In the genomic region with DNA sequence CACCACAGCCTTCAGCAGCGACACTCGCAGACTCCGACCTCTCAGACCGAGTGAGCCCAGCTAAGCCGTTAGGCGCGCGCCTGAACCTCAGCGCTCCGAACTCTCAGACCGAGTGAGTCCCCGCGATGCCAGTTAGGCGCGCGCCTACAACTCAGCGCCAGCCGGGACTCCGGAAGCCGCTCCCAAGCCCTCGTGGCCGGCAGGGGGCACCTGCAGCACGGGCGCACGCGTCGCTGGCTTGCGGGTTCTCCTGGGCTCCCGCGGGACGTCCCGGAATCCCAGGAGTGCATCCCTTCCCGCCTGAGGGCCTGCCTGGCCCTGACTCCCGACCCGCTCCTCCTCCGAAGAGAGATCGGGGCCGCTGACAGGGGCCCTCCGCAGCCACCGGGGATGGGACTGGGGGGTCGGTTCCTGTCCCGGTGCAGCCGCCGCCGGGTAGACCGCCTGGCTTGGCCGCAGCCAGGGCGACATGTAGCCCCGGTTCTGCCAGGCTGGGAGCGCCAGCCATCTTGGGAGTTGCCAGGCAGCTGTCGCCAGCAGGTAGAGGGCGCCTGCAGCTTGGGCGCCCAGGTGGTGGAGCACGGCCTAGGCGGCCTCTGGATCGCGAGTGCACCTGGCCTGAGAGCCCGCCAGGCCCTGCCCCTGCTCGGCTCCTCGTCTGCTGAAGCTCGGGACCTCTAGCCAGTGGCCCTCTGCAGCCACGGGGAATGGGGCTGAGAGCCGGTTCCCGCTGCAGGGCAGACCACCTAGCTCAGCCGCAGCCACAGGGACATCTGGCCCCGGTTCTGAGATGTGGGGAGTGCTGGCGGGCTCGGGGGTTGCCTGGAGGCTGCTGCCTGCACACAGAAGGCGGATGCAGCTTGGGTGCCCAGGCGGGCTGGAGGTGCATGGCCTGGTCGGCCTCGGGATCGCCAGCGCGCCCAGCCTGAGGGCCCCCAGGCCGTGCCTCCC, we compare ENCODE assay signal across 1 cellular context.
A peak's percentile ranks its signal among the peaks of the same experiment; 100 is the strongest.
TF ChIP-seq lines count a peak whose summit lies in the region.

Gene ANKRD18A (minus strand): TSS at position 114 of the 951 bp plus-strand sequence. CDS start 311 bp downstream, outside the sequence.

TF ChIP-seq in HepG2, 621 proteins besides CTCF, POLR2A, EP300 and RAD21 (continued from another document and continues in another):
- TF ChIP-seq ZNF318 (CRISPR knock-in tag; IDR thresholded peaks at IDR 0.05): no peak
- TF ChIP-seq TRIM22 (IDR thresholded peaks at IDR 0.05): no peak
- no peak for TF ChIP-seq ZBTB40 (IDR thresholded peaks at IDR 0.05)
- TF ChIP-seq ZBTB40 (CRISPR knock-in tag; IDR thresholded peaks at IDR 0.05): peak; percentile 41; the same call in 1 of the 2 replicates
- TF ChIP-seq RBAK (CRISPR knock-in tag; IDR thresholded peaks at IDR 0.05): no peak
- TF ChIP-seq ZFP90 (CRISPR knock-in tag; IDR thresholded peaks at IDR 0.05; ENCODE audit: borderline replicate concordance): no peak; the same call in 1 of the 2 replicates
- TF ChIP-seq HOXA9 (CRISPR knock-in tag; IDR thresholded peaks at IDR 0.05; ENCODE audit: borderline replicate concordance): peak; percentile 50; the same call in 1 of the 2 replicates
- TF ChIP-seq ZNF468 (CRISPR knock-in tag; IDR thresholded peaks at IDR 0.05): no peak
- no peak for TF ChIP-seq ZNF841 (CRISPR knock-in tag; IDR thresholded peaks at IDR 0.05; ENCODE audit: borderline replicate concordance)
- no peak for TF ChIP-seq SSRP1 (CRISPR knock-in tag; IDR thresholded peaks at IDR 0.05)
- TF ChIP-seq ZNF333 (CRISPR knock-in tag; IDR thresholded peaks at IDR 0.05; ENCODE audit: borderline replicate concordance): no peak
- no peak for TF ChIP-seq SRF (IDR thresholded peaks at IDR 0.05; ENCODE audit: low read depth, low read length)
- no peak for TF ChIP-seq ZNF672 (CRISPR knock-in tag; IDR thresholded peaks at IDR 0.05)
- peak; percentile 71; the same call in 1 of the 2 replicates for TF ChIP-seq ZNF431 (CRISPR knock-in tag; IDR thresholded peaks at IDR 0.05; ENCODE audit: borderline replicate concordance, low read depth)
- no peak for TF ChIP-seq NFIB (CRISPR knock-in tag; IDR thresholded peaks at IDR 0.05; ENCODE audit: borderline replicate concordance)
- TF ChIP-seq ZNF766 (CRISPR knock-in tag; IDR thresholded peaks at IDR 0.05; ENCODE audit: borderline replicate concordance): no peak
- TF ChIP-seq, protein P1, sequence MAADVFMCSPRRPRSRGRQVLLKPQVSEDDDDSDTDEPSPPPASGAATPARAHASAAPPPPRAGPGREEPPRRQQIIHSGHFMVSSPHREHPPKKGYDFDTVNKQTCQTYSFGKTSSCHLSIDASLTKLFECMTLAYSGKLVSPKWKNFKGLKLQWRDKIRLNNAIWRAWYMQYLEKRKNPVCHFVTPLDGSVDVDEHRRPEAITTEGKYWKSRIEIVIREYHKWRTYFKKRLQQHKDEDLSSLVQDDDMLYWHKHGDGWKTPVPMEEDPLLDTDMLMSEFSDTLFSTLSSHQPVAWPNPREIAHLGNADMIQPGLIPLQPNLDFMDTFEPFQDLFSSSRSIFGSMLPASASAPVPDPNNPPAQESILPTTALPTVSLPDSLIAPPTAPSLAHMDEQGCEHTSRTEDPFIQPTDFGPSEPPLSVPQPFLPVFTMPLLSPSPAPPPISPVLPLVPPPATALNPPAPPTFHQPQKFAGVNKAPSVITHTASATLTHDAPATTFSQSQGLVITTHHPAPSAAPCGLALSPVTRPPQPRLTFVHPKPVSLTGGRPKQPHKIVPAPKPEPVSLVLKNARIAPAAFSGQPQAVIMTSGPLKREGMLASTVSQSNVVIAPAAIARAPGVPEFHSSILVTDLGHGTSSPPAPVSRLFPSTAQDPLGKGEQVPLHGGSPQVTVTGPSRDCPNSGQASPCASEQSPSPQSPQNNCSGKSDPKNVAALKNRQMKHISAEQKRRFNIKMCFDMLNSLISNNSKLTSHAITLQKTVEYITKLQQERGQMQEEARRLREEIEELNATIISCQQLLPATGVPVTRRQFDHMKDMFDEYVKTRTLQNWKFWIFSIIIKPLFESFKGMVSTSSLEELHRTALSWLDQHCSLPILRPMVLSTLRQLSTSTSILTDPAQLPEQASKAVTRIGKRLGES (CRISPR knock-in tag; IDR thresholded peaks at IDR 0.05; ENCODE audit: borderline replicate concordance): peak; percentile 52; the same call in 1 of the 2 replicates
- TF ChIP-seq, protein P2, sequence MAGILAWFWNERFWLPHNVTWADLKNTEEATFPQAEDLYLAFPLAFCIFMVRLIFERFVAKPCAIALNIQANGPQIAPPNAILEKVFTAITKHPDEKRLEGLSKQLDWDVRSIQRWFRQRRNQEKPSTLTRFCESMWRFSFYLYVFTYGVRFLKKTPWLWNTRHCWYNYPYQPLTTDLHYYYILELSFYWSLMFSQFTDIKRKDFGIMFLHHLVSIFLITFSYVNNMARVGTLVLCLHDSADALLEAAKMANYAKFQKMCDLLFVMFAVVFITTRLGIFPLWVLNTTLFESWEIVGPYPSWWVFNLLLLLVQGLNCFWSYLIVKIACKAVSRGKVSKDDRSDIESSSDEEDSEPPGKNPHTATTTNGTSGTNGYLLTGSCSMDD (CRISPR knock-in tag; IDR thresholded peaks at IDR 0.05): no peak
- TF ChIP-seq NR3C1 (CRISPR knock-in tag; IDR thresholded peaks at IDR 0.05): no peak
- no peak for TF ChIP-seq FIP1L1 (IDR thresholded peaks at IDR 0.05; ENCODE audit: borderline replicate concordance, insufficient read depth, low read depth, low read length)
- no peak for TF ChIP-seq HNF4G (IDR thresholded peaks at IDR 0.05; ENCODE audit: borderline replicate concordance, low read depth, low read length)
- TF ChIP-seq HNF4G (CRISPR knock-in tag; IDR thresholded peaks at IDR 0.05; ENCODE audit: borderline replicate concordance, low read depth): no peak
- peak; percentile 63 for TF ChIP-seq PTBP1 (IDR thresholded peaks at IDR 0.05; ENCODE audit: low read depth, low read length, poor library complexity, severe bottlenecking)
- peak; percentile 42; the same call in 1 of the 2 replicates for TF ChIP-seq ZNF441 (CRISPR knock-in tag; IDR thresholded peaks at IDR 0.05; ENCODE audit: borderline replicate concordance)
- TF ChIP-seq ZNF124 (CRISPR knock-in tag; IDR thresholded peaks at IDR 0.05): peak; percentile 46; the same call in 1 of the 2 replicates
